1 cellular context compared by ENCODE assay signal in the genomic region with DNA sequence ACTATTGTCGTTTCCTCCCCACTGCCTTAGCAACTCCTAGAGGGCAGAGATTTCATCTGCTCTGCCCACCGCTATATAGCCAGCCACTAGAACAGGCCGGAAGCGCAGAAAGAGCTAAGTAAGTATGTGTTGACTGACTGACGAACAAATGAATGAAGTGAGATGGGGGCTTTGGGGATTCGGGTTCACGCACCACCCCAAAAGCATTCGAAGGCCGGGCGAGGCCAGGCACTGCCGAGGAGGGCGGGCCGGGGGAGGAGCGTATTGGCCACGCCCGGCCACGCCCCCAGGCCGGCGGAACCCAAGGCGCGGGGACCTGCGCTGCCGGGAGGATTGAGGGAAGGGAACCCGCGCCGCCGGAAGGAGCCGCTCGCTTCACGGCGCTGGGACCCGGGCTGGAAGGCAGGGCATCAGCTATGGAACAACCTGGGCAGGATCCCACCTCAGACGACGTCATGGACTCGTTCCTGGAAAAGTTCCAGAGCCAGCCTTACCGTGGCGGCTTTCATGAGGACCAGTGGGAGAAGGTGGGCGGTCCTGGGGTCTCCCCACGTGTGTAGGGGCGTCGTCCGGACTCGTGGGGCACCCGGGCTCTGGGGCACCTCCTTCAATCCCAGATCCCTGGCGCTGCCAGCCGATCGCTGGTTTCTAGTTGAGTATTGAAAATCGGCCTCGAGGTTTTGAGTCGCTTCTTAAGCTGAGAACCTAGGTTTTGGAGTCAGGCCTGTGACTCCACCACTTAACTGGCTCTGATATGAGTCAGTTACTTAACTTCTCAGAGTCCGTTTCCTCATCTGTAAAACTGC.
A peak's percentile ranks its signal among the peaks of the same experiment; 100 is the strongest.
TF ChIP-seq lines count a peak whose summit lies in the region.

A gene with protein sequence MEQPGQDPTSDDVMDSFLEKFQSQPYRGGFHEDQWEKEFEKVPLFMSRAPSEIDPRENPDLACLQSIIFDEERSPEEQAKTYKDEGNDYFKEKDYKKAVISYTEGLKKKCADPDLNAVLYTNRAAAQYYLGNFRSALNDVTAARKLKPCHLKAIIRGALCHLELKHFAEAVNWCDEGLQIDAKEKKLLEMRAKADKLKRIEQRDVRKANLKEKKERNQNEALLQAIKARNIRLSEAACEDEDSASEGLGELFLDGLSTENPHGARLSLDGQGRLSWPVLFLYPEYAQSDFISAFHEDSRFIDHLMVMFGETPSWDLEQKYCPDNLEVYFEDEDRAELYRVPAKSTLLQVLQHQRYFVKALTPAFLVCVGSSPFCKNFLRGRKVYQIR (plus strand): TSS at position 369 of the 806 bp plus-strand sequence. CDS start 48 bp downstream, at position 417.

TF ChIP-seq in HepG2, 621 proteins besides CTCF, POLR2A, EP300 and RAD21 (continued from another document and continues in another):
- TF ChIP-seq, protein P1, sequence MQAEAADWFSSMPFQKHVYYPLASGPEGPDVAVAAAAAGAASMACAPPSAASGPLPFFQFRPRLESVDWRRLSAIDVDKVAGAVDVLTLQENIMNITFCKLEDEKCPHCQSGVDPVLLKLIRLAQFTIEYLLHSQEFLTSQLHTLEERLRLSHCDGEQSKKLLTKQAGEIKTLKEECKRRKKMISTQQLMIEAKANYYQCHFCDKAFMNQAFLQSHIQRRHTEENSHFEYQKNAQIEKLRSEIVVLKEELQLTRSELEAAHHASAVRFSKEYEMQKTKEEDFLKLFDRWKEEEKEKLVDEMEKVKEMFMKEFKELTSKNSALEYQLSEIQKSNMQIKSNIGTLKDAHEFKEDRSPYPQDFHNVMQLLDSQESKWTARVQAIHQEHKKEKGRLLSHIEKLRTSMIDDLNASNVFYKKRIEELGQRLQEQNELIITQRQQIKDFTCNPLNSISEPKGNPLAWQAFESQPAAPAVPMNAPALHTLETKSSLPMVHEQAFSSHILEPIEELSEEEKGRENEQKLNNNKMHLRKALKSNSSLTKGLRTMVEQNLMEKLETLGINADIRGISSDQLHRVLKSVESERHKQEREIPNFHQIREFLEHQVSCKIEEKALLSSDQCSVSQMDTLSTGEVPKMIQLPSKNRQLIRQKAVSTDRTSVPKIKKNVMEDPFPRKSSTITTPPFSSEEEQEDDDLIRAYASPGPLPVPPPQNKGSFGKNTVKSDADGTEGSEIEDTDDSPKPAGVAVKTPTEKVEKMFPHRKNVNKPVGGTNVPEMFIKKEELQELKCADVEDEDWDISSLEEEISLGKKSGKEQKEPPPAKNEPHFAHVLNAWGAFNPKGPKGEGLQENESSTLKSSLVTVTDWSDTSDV (CRISPR knock-in tag; IDR thresholded peaks at IDR 0.05), result peak; percentile 80; the same call in 1 of the 2 replicates
- TF ChIP-seq ZNF777 (CRISPR knock-in tag; IDR thresholded peaks at IDR 0.05) (peak; percentile 58; the same call in 1 of the 2 replicates), ZNF124 (CRISPR knock-in tag; IDR thresholded peaks at IDR 0.05) (peak; percentile 45; the same call in 1 of the 2 replicates), MAFK (conservative IDR thresholded peaks at IDR 0.05 in 1 of 2, IDR thresholded peaks at IDR 0.05 in 1 of 2; ENCODE audit: low read length in 2 of 2) (no peak), SALL1 (CRISPR knock-in tag; IDR thresholded peaks at IDR 0.05) (peak; percentile 85), ZNF441 (CRISPR knock-in tag; IDR thresholded peaks at IDR 0.05; ENCODE audit: borderline replicate concordance) (0 out of 2 replicates have a peak, but pooled peaks have one; percentile 29), PRPF4 (IDR thresholded peaks at IDR 0.05; ENCODE audit: low read depth, low read length, poor library complexity, severe bottlenecking) (no peak), BCL6 (CRISPR knock-in tag; IDR thresholded peaks at IDR 0.05) (peak; percentile 73), SOX13 (IDR thresholded peaks at IDR 0.05) (peak; percentile 24; the same call in 1 of the 2 replicates), SOX13 (CRISPR knock-in tag; conservative IDR thresholded peaks at IDR 0.05 in 1 of 2, IDR thresholded peaks at IDR 0.05 in 1 of 2) (peak in 1 of 2 experiments; percentile 62; a peak in 2 of 4 replicates), MTF1 (CRISPR knock-in tag; IDR thresholded peaks at IDR 0.05) (peak; percentile 70; the same call in 1 of the 2 replicates), HDAC1 (CRISPR knock-in tag; IDR thresholded peaks at IDR 0.05) (peak; percentile 94), ELF3 (CRISPR knock-in tag; IDR thresholded peaks at IDR 0.05) (peak; percentile 65; the same call in 1 of the 2 replicates), ZNF879 (CRISPR knock-in tag; IDR thresholded peaks at IDR 0.05) (no peak), ZNF235 (CRISPR knock-in tag; IDR thresholded peaks at IDR 0.05; ENCODE audit: borderline replicate concordance) (0 out of 2 replicates have a peak, but pooled peaks have one; percentile 66), CREM (IDR thresholded peaks at IDR 0.05) (0 out of 2 replicates have a peak, but pooled peaks have one; percentile 47), CREM (CRISPR knock-in tag; IDR thresholded peaks at IDR 0.05) (no peak), MXD4 (CRISPR knock-in tag; IDR thresholded peaks at IDR 0.05) (peak; percentile 77; the same call in 1 of the 2 replicates), CHCHD3 (CRISPR knock-in tag; IDR thresholded peaks at IDR 0.05) (peak; percentile 48; the same call in 1 of the 2 replicates), ZNF121 (CRISPR knock-in tag; IDR thresholded peaks at IDR 0.05) (no peak), YEATS2 (CRISPR knock-in tag; IDR thresholded peaks at IDR 0.05; ENCODE audit: borderline replicate concordance) (peak; percentile 97), KAT2B (IDR thresholded peaks at IDR 0.05; ENCODE audit: borderline replicate concordance, low read depth, low read length) (no peak), ZNF746 (CRISPR knock-in tag; IDR thresholded peaks at IDR 0.05) (peak; percentile 68; the same call in 1 of the 2 replicates), ZNF556 (CRISPR knock-in tag; IDR thresholded peaks at IDR 0.05; ENCODE audit: borderline replicate concordance) (peak; percentile 58; the same call in 1 of the 2 replicates), ZNF335 (CRISPR knock-in tag; IDR thresholded peaks at IDR 0.05) (peak; percentile 86), ZNF350 (CRISPR knock-in tag; IDR thresholded peaks at IDR 0.05; ENCODE audit: borderline replicate concordance, low read depth) (peak; percentile 93)
- TF ChIP-seq, protein P2, sequence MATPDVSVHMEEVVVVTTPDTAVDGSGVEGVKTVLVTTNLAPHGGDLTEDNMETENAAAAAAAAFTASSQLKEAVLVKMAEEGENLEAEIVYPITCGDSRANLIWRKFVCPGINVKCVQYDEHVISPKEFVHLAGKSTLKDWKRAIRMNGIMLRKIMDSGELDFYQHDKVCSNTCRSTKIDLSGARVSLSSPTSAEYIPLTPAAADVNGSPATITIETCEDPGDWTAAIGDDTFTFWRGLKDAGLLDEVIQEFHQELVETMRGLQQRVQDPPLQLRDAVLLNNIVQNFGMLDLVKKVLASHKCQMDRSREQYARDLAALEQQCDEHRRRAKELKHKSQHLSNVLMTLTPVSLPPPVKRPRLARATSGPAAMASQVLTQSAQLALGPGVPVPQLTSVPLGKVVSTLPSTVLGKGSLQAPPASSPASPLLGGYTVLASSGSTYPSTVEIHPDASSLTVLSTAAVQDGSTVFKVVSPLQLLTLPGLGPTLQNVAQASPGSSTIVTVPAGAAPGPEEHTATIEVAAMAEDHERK (CRISPR knock-in tag; IDR thresholded peaks at IDR 0.05; ENCODE audit: low read depth), result peak; percentile 59; the same call in 1 of the 2 replicates
- TF ChIP-seq, protein P3, sequence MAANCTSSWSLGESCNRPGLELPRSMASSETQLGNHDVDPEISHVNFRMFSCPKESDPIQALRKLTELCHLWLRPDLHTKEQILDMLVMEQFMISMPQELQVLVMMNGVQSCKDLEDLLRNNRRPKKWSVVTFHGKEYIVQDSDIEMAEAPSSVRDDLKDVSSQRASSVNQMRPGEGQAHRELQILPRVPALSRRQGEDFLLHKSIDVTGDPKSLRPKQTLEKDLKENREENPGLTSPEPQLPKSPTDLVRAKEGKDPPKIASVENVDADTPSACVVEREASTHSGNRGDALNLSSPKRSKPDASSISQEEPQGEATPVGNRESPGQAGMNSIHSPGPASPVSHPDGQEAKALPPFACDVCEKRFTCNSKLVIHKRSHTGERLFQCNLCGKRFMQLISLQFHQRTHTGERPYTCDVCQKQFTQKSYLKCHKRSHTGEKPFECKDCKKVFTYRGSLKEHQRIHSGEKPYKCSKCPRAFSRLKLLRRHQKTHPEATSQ (CRISPR knock-in tag; IDR thresholded peaks at IDR 0.05; ENCODE audit: borderline replicate concordance), result peak; percentile 54; the same call in 1 of the 2 replicates
- TF ChIP-seq, protein P4, sequence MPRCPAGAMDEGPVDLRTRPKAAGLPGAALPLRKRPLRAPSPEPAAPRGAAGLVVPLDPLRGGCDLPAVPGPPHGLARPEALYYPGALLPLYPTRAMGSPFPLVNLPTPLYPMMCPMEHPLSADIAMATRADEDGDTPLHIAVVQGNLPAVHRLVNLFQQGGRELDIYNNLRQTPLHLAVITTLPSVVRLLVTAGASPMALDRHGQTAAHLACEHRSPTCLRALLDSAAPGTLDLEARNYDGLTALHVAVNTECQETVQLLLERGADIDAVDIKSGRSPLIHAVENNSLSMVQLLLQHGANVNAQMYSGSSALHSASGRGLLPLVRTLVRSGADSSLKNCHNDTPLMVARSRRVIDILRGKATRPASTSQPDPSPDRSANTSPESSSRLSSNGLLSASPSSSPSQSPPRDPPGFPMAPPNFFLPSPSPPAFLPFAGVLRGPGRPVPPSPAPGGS (CRISPR knock-in tag; IDR thresholded peaks at IDR 0.05), result peak; percentile 80
- TF ChIP-seq, protein P5, sequence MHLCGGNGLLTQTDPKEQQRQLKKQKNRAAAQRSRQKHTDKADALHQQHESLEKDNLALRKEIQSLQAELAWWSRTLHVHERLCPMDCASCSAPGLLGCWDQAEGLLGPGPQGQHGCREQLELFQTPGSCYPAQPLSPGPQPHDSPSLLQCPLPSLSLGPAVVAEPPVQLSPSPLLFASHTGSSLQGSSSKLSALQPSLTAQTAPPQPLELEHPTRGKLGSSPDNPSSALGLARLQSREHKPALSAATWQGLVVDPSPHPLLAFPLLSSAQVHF (CRISPR knock-in tag; IDR thresholded peaks at IDR 0.05), result 0 out of 2 replicates have a peak, but pooled peaks have one; percentile 29
- TF ChIP-seq, protein P6, sequence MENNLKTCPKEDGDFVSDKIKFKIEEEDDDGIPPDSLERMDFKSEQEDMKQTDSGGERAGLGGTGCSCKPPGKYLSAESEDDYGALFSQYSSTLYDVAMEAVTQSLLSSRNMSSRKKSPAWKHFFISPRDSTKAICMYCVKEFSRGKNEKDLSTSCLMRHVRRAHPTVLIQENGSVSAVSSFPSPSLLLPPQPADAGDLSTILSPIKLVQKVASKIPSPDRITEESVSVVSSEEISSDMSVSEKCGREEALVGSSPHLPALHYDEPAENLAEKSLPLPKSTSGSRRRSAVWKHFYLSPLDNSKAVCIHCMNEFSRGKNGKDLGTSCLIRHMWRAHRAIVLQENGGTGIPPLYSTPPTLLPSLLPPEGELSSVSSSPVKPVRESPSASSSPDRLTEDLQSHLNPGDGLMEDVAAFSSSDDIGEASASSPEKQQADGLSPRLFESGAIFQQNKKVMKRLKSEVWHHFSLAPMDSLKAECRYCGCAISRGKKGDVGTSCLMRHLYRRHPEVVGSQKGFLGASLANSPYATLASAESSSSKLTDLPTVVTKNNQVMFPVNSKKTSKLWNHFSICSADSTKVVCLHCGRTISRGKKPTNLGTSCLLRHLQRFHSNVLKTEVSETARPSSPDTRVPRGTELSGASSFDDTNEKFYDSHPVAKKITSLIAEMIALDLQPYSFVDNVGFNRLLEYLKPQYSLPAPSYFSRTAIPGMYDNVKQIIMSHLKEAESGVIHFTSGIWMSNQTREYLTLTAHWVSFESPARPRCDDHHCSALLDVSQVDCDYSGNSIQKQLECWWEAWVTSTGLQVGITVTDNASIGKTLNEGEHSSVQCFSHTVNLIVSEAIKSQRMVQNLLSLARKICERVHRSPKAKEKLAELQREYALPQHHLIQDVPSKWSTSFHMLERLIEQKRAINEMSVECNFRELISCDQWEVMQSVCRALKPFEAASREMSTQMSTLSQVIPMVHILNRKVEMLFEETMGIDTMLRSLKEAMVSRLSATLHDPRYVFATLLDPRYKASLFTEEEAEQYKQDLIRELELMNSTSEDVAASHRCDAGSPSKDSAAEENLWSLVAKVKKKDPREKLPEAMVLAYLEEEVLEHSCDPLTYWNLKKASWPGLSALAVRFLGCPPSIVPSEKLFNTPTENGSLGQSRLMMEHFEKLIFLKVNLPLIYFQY (CRISPR knock-in tag; IDR thresholded peaks at IDR 0.05; ENCODE audit: borderline replicate concordance), result peak; percentile 73; the same call in 1 of the 2 replicates
- TF ChIP-seq, protein P7, sequence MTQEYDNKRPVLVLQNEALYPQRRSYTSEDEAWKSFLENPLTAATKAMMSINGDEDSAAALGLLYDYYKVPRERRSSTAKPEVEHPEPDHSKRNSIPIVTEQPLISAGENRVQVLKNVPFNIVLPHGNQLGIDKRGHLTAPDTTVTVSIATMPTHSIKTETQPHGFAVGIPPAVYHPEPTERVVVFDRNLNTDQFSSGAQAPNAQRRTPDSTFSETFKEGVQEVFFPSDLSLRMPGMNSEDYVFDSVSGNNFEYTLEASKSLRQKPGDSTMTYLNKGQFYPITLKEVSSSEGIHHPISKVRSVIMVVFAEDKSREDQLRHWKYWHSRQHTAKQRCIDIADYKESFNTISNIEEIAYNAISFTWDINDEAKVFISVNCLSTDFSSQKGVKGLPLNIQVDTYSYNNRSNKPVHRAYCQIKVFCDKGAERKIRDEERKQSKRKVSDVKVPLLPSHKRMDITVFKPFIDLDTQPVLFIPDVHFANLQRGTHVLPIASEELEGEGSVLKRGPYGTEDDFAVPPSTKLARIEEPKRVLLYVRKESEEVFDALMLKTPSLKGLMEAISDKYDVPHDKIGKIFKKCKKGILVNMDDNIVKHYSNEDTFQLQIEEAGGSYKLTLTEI (CRISPR knock-in tag; conservative IDR thresholded peaks at IDR 0.05), result no peak
- TF ChIP-seq, protein P8, sequence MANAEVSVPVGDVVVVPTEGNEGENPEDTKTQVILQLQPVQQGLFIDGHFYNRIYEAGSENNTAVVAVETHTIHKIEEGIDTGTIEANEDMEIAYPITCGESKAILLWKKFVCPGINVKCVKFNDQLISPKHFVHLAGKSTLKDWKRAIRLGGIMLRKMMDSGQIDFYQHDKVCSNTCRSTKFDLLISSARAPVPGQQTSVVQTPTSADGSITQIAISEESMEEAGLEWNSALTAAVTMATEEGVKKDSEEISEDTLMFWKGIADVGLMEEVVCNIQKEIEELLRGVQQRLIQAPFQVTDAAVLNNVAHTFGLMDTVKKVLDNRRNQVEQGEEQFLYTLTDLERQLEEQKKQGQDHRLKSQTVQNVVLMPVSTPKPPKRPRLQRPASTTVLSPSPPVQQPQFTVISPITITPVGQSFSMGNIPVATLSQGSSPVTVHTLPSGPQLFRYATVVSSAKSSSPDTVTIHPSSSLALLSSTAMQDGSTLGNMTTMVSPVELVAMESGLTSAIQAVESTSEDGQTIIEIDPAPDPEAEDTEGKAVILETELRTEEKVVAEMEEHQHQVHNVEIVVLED (CRISPR knock-in tag; IDR thresholded peaks at IDR 0.05; ENCODE audit: borderline replicate concordance), result peak; percentile 90
- TF ChIP-seq, protein P9, sequence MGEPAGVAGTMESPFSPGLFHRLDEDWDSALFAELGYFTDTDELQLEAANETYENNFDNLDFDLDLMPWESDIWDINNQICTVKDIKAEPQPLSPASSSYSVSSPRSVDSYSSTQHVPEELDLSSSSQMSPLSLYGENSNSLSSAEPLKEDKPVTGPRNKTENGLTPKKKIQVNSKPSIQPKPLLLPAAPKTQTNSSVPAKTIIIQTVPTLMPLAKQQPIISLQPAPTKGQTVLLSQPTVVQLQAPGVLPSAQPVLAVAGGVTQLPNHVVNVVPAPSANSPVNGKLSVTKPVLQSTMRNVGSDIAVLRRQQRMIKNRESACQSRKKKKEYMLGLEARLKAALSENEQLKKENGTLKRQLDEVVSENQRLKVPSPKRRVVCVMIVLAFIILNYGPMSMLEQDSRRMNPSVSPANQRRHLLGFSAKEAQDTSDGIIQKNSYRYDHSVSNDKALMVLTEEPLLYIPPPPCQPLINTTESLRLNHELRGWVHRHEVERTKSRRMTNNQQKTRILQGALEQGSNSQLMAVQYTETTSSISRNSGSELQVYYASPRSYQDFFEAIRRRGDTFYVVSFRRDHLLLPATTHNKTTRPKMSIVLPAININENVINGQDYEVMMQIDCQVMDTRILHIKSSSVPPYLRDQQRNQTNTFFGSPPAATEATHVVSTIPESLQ (CRISPR knock-in tag; conservative IDR thresholded peaks at IDR 0.05), result no peak
